12 cellular contexts compared by ENCODE assay signal in genomic region chr7:150569245-150569644, GRCh38. TPM values are rescaled to one million over a fixed set of nuclear protein-coding genes. Genes with fewer than 3 reads are reported as not detected.
DNase-seq lines count a peak whose midpoint lies in the region; ATAC-seq and TF ChIP-seq lines count a peak whose summit lies in the region.
"Had no signal": no experiment of that assay in that cellular context is flagged by ENCODE, and none has a peak within 500 bp of the region (broad histone marks: within the 10 kb centered on the region; RNA-seq: fewer than 3 reads in every experiment).

No MANE protein-coding gene starts in this region.

- peak overlapping the region; percentile 73 for H2AFZ ChIP-seq in Loucy (ENCODE audit: low read length)
- H2AFZ ChIP-seq: neural progenitor cell had no signal

- H3K27ac Mint-ChIP-seq in CD8-positive, alpha-beta memory T cell: peak overlapping the region; percentile 83 to 99 (median 96)
- H3K27ac Mint-ChIP-seq: neural progenitor cell had no signal

- TF ChIP-seq CTCF in Loucy (conservative IDR thresholded peaks at IDR 0.05; ENCODE audit: low read length): no peak
- TF ChIP-seq CTCF in dorsolateral prefrontal cortex (IDR thresholded peaks at IDR 0.05 in 54 of 56, conservative IDR thresholded peaks at IDR 0.05 in 2 of 56; ENCODE audit: low read depth in 1 of 56, partially characterized antibody in 56 of 56): no peak

- POLR2A ChIA-PET in CD8-positive, alpha-beta memory T cell (lab: Charles Lee): interaction anchor here (0.6 to 1.4 kb wide), 7 partner anchors 8 to 184 kb away, joined by 3 read pairs; partner anchors contain the start of genes GIMAP2 and GIMAP6

- peak overlapping the region; percentile 97 to 100 (median 100) for H3K4me3 Mint-ChIP-seq in CD8-positive, alpha-beta memory T cell
- H3K4me3 Mint-ChIP-seq: neural progenitor cell had no signal

- no peaks in the 10 kb centered on the region for H3K9me2 ChIP-seq in Loucy (replicated peaks; ENCODE audit: low read depth, low read length)

- H3K9me3 ChIP-seq in CD8-positive, alpha-beta memory T cell (ENCODE audit: low read length): peaks cover 41% of the 10 kb centered on the region
- no peaks in the 10 kb centered on the region for H3K9me3 ChIP-seq in Loucy (ENCODE audit: insufficient read depth, low read depth, low read length)
- H3K9me3 ChIP-seq: Caco-2 had no signal

- H3K4me2 ChIP-seq in Loucy (ENCODE audit: low read depth, low read length, poor library complexity, severe bottlenecking): peak overlapping the region; percentile 28
- H3K4me2 ChIP-seq: neural progenitor cell had no signal

- CTCF ChIA-PET in CD8-positive, alpha-beta memory T cell (lab: Charles Lee): interaction anchor here (1.0 to 4.9 kb wide), 17 partner anchors 13 to 187 kb away, joined by 3 to 28 read pairs (median 6); partner anchors contain the start of genes GIMAP1, GIMAP6, GIMAP7 and GIMAP8

- H3F3A ChIP-seq in Loucy (ENCODE audit: low read depth): no peaks in the 10 kb centered on the region

- DNase-seq in CD8-positive, alpha-beta memory T cell: no peak
- DNase-seq in dorsolateral prefrontal cortex (no peak), OCI-M2 (lab: John Stamatoyannopoulos, UW; ENCODE audit: unreplicated experiment) (no peak)
- no peak for DNase-seq in effector CD4-positive, alpha-beta T cell
- DNase-seq: Caco-2, NCI-H1436 treated with DMSO at 0.1 percent for 48 hours, NCI-H748 treated with DMSO at 0.1 percent for 48 hours had no signal

- peaks cover 41 to 71% (median 66%) of the 10 kb centered on the region in 3 donors for H3K36me3 Mint-ChIP-seq in CD8-positive, alpha-beta memory T cell
- H3K36me3 Mint-ChIP-seq: neural progenitor cell had no signal

- peaks cover 24 to 63% (median 52%) of the 10 kb centered on the region in 5 donors for H3K9me3 Mint-ChIP-seq in CD8-positive, alpha-beta memory T cell
- H3K9me3 Mint-ChIP-seq: neural progenitor cell had no signal

- H3K4me1 Mint-ChIP-seq in CD8-positive, alpha-beta memory T cell: peaks cover 62 to 85% (median 84%) of the 10 kb centered on the region in 3 donors
- H3K4me1 Mint-ChIP-seq: neural progenitor cell had no signal

- H3K4me3 ChIP-seq in CD8-positive, alpha-beta memory T cell (ENCODE audit: low read length): peak overlapping the region; percentile 90
- H3K4me3 ChIP-seq in Loucy (ENCODE audit: low read length, poor library complexity, severe bottlenecking) (no peak overlapping the region), dorsolateral prefrontal cortex (peak overlapping the region in 47 of 59 donors; percentile 15 to 65 (median 47)), rectal smooth muscle tissue (ENCODE audit: low read length) (peak overlapping the region; percentile 29)
- H3K4me3 ChIP-seq: neural progenitor cell had no signal

- peaks cover 0 to 4% of the 10 kb centered on the region in 2 donors for H3K27me3 Mint-ChIP-seq in CD8-positive, alpha-beta memory T cell

- no peaks in the 10 kb centered on the region for H3K27me3 ChIP-seq in CD8-positive, alpha-beta memory T cell (ENCODE audit: insufficient read depth, low read length, poor library complexity, severe bottlenecking)
- H3K27me3 ChIP-seq in Loucy (ENCODE audit: insufficient read depth, low read length, poor library complexity, severe bottlenecking): no peaks in the 10 kb centered on the region
- H3K27me3 ChIP-seq in dorsolateral prefrontal cortex: peaks cover 0 to 9% (median 0%) of the 10 kb centered on the region in 45 donors
- peaks cover 2% of the 10 kb centered on the region for H3K27me3 ChIP-seq in rectal smooth muscle tissue (ENCODE audit: control insufficient read depth, insufficient read depth, low read length)
- H3K27me3 ChIP-seq: neural progenitor cell had no signal

- no peak overlapping the region for H3K9ac ChIP-seq in Loucy (ENCODE audit: low read depth, low read length, poor library complexity, severe bottlenecking)
- H3K9ac ChIP-seq in rectal smooth muscle tissue (ENCODE audit: low read length): no peak overlapping the region
- H3K9ac ChIP-seq: neural progenitor cell had no signal

- peaks cover 62% of the 10 kb centered on the region for H3K4me1 ChIP-seq in CD8-positive, alpha-beta memory T cell (ENCODE audit: insufficient read depth, low read length)
- H3K4me1 ChIP-seq in Loucy (ENCODE audit: insufficient read depth, low read length, poor library complexity, severe bottlenecking) (peaks cover 41% of the 10 kb centered on the region), rectal smooth muscle tissue (ENCODE audit: control insufficient read depth, insufficient read depth, low read length) (no peaks in the 10 kb centered on the region)
- H3K4me1 ChIP-seq: Caco-2, neural progenitor cell had no signal

- H4K20me1 ChIP-seq in Loucy (ENCODE audit: insufficient read depth, low read length, poor library complexity, severe bottlenecking): no peaks in the 10 kb centered on the region

- peaks cover 42% of the 10 kb centered on the region for H3K36me3 ChIP-seq in CD8-positive, alpha-beta memory T cell (ENCODE audit: insufficient read depth, low read length)
- no peaks in the 10 kb centered on the region for H3K36me3 ChIP-seq in Loucy (ENCODE audit: insufficient read depth, low read length)
- H3K36me3 ChIP-seq in rectal smooth muscle tissue (ENCODE audit: control insufficient read depth, insufficient read depth, low read length): no peaks in the 10 kb centered on the region
- H3K36me3 ChIP-seq: neural progenitor cell had no signal

- intact Hi-C loops in dorsolateral prefrontal cortex (cut with DNase I): no loop called here

- ATAC-seq in GM19463 (IDR thresholded peaks at IDR 0.05; ENCODE audit: unreplicated experiment): no peak

- peak overlapping the region; percentile 67 for H3K27ac ChIP-seq in CD8-positive, alpha-beta memory T cell (ENCODE audit: low read depth, low read length)
- peak overlapping the region in 41 of 59 donors; percentile 4 to 84 (median 54) for H3K27ac ChIP-seq in dorsolateral prefrontal cortex
- no peak overlapping the region for H3K27ac ChIP-seq in rectal smooth muscle tissue (ENCODE audit: low read depth, low read length)
- H3K27ac ChIP-seq: neural progenitor cell had no signal

- H3K79me2 ChIP-seq in Loucy (ENCODE audit: insufficient read depth, low read length): no peaks in the 10 kb centered on the region

RNA-seq across cellular contexts. Expression of gene GIMAP4, which starts 2.1 kb away (rescaled TPM):
- total RNA-seq in CD8-positive, alpha-beta memory T cell: 10 to 100 TPM; 57.3 to 59.3 TPM
- polyA plus RNA-seq in CD8-positive, alpha-beta memory T cell: 577 TPM
- total RNA-seq in dorsolateral prefrontal cortex: 10 to 100 TPM in 113 of 120 experiments, 1 to 10 TPM in 7; 7.2 to 40.3 (median 15.1) TPM
- total RNA-seq: Caco-2 had no signal

RNA-seq across cellular contexts. Expression of gene GIMAP7, which starts 54.6 kb away (rescaled TPM):
- total RNA-seq in CD8-positive, alpha-beta memory T cell: 10 to 100 TPM; 47.3 to 51.4 TPM
- 861 TPM for polyA plus RNA-seq in CD8-positive, alpha-beta memory T cell
- total RNA-seq in dorsolateral prefrontal cortex: 10 to 100 TPM in 23 of 120 experiments, 1 to 10 TPM in 97; 3.1 to 21.0 (median 7.4) TPM
- total RNA-seq: Caco-2, H4 had no signal
